ENCODE assay signal across 23 cellular contexts in the genomic region with DNA sequence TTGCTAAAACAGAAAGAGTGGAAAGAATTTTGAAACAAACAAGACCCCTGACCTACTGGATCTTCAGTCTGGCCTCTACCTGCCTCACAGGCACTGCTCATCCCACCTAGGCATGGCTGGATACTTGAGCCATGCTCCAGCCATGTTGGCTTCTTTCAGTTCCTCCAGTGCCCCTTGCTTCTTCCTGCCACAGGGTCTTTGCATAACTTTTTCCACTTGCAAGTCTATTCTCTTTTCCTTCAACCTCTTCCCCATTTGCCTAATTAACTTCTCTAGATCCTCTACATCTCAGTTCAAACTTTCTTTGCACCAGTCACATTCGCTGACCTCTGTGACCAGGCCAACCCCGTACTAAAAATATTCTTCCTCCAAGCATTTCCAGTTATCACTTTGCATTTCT. TPM values are rescaled to one million over a fixed set of nuclear protein-coding genes. Genes with fewer than 3 reads are reported as not detected.
A peak's percentile ranks its signal among the peaks of the same experiment; 100 is the strongest.
DNase-seq lines count a peak whose midpoint lies in the region; ATAC-seq, FAIRE-seq and TF ChIP-seq lines count a peak whose summit lies in the region.
"Had no signal": no experiment of that assay in that cellular context is flagged by ENCODE, and none has a peak within 500 bp of the region (broad histone marks: within the 10 kb centered on the region; RNA-seq: fewer than 3 reads in every experiment).

No MANE protein-coding gene starts in this region.

- H3K4me1 ChIP-seq in esophagus muscularis mucosa (no peaks in the 10 kb centered on the region), pancreas (no peaks in the 10 kb centered on the region)
- H3K4me1 ChIP-seq: breast epithelium, Caco-2 had no signal

- intact Hi-C loops in esophagus muscularis mucosa (cut with DNase I), result no loop called here
- intact Hi-C loops in pancreas (cut with DNase I), result no loop called here

- H3K4me1 Mint-ChIP-seq in activated naive CD8-positive, alpha-beta T cell (ENCODE audit: low read depth), result peaks cover 15% of the 10 kb centered on the region
- H3K4me1 Mint-ChIP-seq: naive B cell had no signal

- peaks cover 9 to 15% of the 10 kb centered on the region in 2 donors for H3K9me3 Mint-ChIP-seq in activated naive CD4-positive, alpha-beta T cell treated with anti-CD3 and anti-CD28 coated beads, Interleukin-2, amount 50 U/mL, for 72 hours
- peaks cover 4% of the 10 kb centered on the region for H3K9me3 Mint-ChIP-seq in activated naive CD8-positive, alpha-beta T cell (ENCODE audit: low read depth)

- no peak overlapping the region for H3K4me3 Mint-ChIP-seq in activated naive CD8-positive, alpha-beta T cell
- H3K4me3 Mint-ChIP-seq: activated CD4-positive, alpha-beta memory T cell treated with anti-CD3 and anti-CD28 coated beads, Interleukin-2, amount 10 ng/mL, durations not matched to agents 7 days and 5 days; mesothelial cell of epicardium; naive B cell; stimulated activated naive CD8-positive, alpha-beta T cell treated with anti-CD3 and anti-CD28 coated beads, Interleukin-15, amount 100 ng/mL, for 72 hours had no signal

- ATAC-seq in activated naive CD4-positive, alpha-beta T cell treated with anti-CD3 and anti-CD28 coated beads, Interleukin-2, amount 50 U/mL, for 72 hours, result no peak
- ATAC-seq in pancreas, result no peak
- ATAC-seq in GM18519 (IDR thresholded peaks at IDR 0.05; ENCODE audit: low FRiP score, unreplicated experiment), result no peak
- ATAC-seq: activated CD4-positive, CD25-positive, alpha-beta regulatory T cell treated with anti-CD3 and anti-CD28 coated beads, Interleukin-2, amount 50 U/mL, for 24 hours; Right ventricle myocardium inferior; stimulated activated naive CD8-positive, alpha-beta T cell treated with anti-CD3 and anti-CD28 coated beads, Interleukin-15, amount 100 ng/mL, for 72 hours had no signal

- H3K27ac Mint-ChIP-seq in activated naive CD4-positive, alpha-beta T cell treated with anti-CD3 and anti-CD28 coated beads, Interleukin-2, amount 50 U/mL, for 72 hours, result peak overlapping the region; percentile 57 to 73
- peak overlapping the region; percentile 69 for H3K27ac Mint-ChIP-seq in activated naive CD8-positive, alpha-beta T cell
- H3K27ac Mint-ChIP-seq: activated CD4-positive, alpha-beta memory T cell treated with anti-CD3 and anti-CD28 coated beads, Interleukin-2, amount 10 ng/mL, durations not matched to agents 7 days and 5 days had no signal

- no peaks in the 10 kb centered on the region for H3K9me3 ChIP-seq in esophagus muscularis mucosa
- H3K9me3 ChIP-seq in pancreas, result no peaks in the 10 kb centered on the region
- H3K9me3 ChIP-seq: breast epithelium, Caco-2 had no signal

- H3K36me3 ChIP-seq in esophagus muscularis mucosa (no peaks in the 10 kb centered on the region), pancreas (no peaks in the 10 kb centered on the region)
- H3K36me3 ChIP-seq: breast epithelium had no signal

- TF ChIP-seq EP300 in esophagus muscularis mucosa (IDR thresholded peaks at IDR 0.05), result no peak

- FAIRE-seq in pancreas (lab: Jason Lieb, UNC), result no peak
- FAIRE-seq: G401.6, GM18507 had no signal

- no peak for TF ChIP-seq POLR2A in esophagus muscularis mucosa (IDR thresholded peaks at IDR 0.05; ENCODE audit: low read depth)

- TF ChIP-seq CTCF in esophagus muscularis mucosa (IDR thresholded peaks at IDR 0.05) (no peak), pancreas (IDR thresholded peaks at IDR 0.05) (no peak)

- WGBS in esophagus muscularis mucosa, result 88% methylated on average over 2 of the region's 2 CpGs
- WGBS in pancreas, 2 donors, result 84 to 87% methylated on average over 2 of the region's 2 CpGs

- H3K27ac ChIP-seq in esophagus muscularis mucosa (replicated peaks in 1 of 4) (no peak overlapping the region), pancreas (no peak overlapping the region)
- H3K27ac ChIP-seq: breast epithelium, PC-9 had no signal

- H3K27me3 Mint-ChIP-seq in activated naive CD8-positive, alpha-beta T cell, result no peaks in the 10 kb centered on the region
- H3K27me3 Mint-ChIP-seq: activated CD4-positive, alpha-beta memory T cell treated with anti-CD3 and anti-CD28 coated beads, Interleukin-2, amount 10 ng/mL, durations not matched to agents 7 days and 5 days; stimulated activated naive CD8-positive, alpha-beta T cell treated with anti-CD3 and anti-CD28 coated beads, Interleukin-15, amount 100 ng/mL, for 72 hours had no signal

- peaks cover 26 to 45% of the 10 kb centered on the region in 2 donors for H3K36me3 Mint-ChIP-seq in activated naive CD4-positive, alpha-beta T cell treated with anti-CD3 and anti-CD28 coated beads, Interleukin-2, amount 50 U/mL, for 72 hours
- peaks cover 34% of the 10 kb centered on the region for H3K36me3 Mint-ChIP-seq in activated naive CD8-positive, alpha-beta T cell
- H3K36me3 Mint-ChIP-seq: naive B cell had no signal

- H3K4me3 ChIP-seq in esophagus muscularis mucosa, result no peak overlapping the region
- no peak overlapping the region for H3K4me3 ChIP-seq in pancreas
- H3K4me3 ChIP-seq: breast epithelium, PC-9 had no signal

- H3K27me3 ChIP-seq in esophagus muscularis mucosa (no peaks in the 10 kb centered on the region), pancreas (no peaks in the 10 kb centered on the region)
- H3K27me3 ChIP-seq: breast epithelium had no signal

- no peak for DNase-seq in activated naive CD4-positive, alpha-beta T cell treated with anti-CD3 and anti-CD28 coated beads, Interleukin-2, amount 50 U/mL, for 72 hours (ENCODE audit: low spot score in 2 of 2)
- DNase-seq in activated naive CD4-positive, alpha-beta T cell (lab: John Stamatoyannopoulos, UW), result no peak
- DNase-seq in NOMO-1 (lab: John Stamatoyannopoulos, UW; ENCODE audit: unreplicated experiment in 2 of 2), result peak; percentile 8 to 15
- DNase-seq in esophagus muscularis mucosa (ENCODE audit: extremely low spot score), result no peak
- DNase-seq in pancreas, result no peak
- DNase-seq: ACHN; activated CD4-positive, alpha-beta memory T cell treated with anti-CD3 and anti-CD28 coated beads, Interleukin-2, amount 10 ng/mL, durations not matched to agents 7 days and 5 days; activated effector memory CD4-positive, alpha-beta T cell treated with anti-CD3 and anti-CD28 coated beads, Interleukin-2, amount 50 U/mL, for 16 hours; Caco-2; effector CD4-positive, alpha-beta T cell; KBM-7; naive B cell; NCI-H446 treated with DMSO at 0.1 percent for 48 hours; PC-9; stimulated activated naive CD8-positive, alpha-beta T cell treated with anti-CD3 and anti-CD28 coated beads, Interleukin-15, amount 100 ng/mL, for 72 hours had no signal

RNA-seq across cellular contexts. Expression of a gene that starts 50.4 kb away (rescaled TPM):
- 100 to 1,000 TPM in 1 of 2 donors, 10 to 100 TPM in 1; 43.0 to 108 TPM for total RNA-seq in activated naive CD4-positive, alpha-beta T cell treated with anti-CD3 and anti-CD28 coated beads, Interleukin-2, amount 50 U/mL, for 72 hours
- total RNA-seq in esophagus muscularis mucosa (1 to 10 TPM; 4.2 to 8.6 (median 6.8) TPM), pancreas (1 to 10 TPM; 2.3 to 7.1 (median 3.3) TPM)
- 1 to 10 TPM; 1.4 to 6.8 TPM for polyA plus RNA-seq in pancreas

Comparison
In these comparisons a context has a peak if more than half of its experiments do, and no peak if none do; other contexts are left out.
1. DNase-seq: peak in NOMO-1 (2 of 2); none in activated naive CD4-positive, alpha-beta T cell treated with anti-CD3 and anti-CD28 coated beads, Interleukin-2, amount 50 U/mL, for 72 hours (0 of 2), activated naive CD4-positive, alpha-beta T cell (0 of 4), esophagus muscularis mucosa (single experiment) and pancreas (0 of 6).
2. RNA of a gene that starts 50.4 kb away (total RNA-seq): 43.0 to 108 TPM in activated naive CD4-positive, alpha-beta T cell treated with anti-CD3 and anti-CD28 coated beads, Interleukin-2, amount 50 U/mL, for 72 hours; 4.2 to 8.6 TPM in esophagus muscularis mucosa and 2.3 to 7.1 TPM in pancreas; every median in the first group is over 4 times any median in the second.